Comparison of ENCODE assay signal across 29 cellular contexts in genomic region chr11:128946646-128947045, GRCh38. TPM values are rescaled to one million over a fixed set of nuclear protein-coding genes. Genes with fewer than 3 reads are reported as not detected.
"Had no signal": no experiment of that assay in that cellular context is flagged by ENCODE, and none has a peak within 500 bp of the region (broad histone marks: within the 10 kb centered on the region; RNA-seq: fewer than 3 reads in every experiment).

No MANE protein-coding gene starts in this region.

- H3K4me3 ChIP-seq: colonic mucosa, esophagus squamous epithelium, heart left ventricle, hepatocyte, left lung, prostate gland, sigmoid colon, testis, tibial artery had no signal

- H2AFZ ChIP-seq: hepatocyte had no signal

- ATAC-seq: heart left ventricle; left lung; naive thymus-derived CD8-positive, alpha-beta T cell; right cardiac atrium; stimulated activated memory B cell treated with anti-CD40 and anti-IgM and Interleukin-4, amounts not matched to agents 10 μg/mL and 1 μg/mL and 100 μg/mL, for 72 hours had no signal

- H3K4me1 ChIP-seq: colonic mucosa, heart left ventricle, left lung, prostate gland, sigmoid colon, testis, tibial artery had no signal

- FAIRE-seq: endothelial cell of umbilical vein had no signal

- H3K9me3 ChIP-seq: colonic mucosa, esophagus squamous epithelium, heart left ventricle, left lung, prostate gland, sigmoid colon, testis, tibial artery had no signal

- H3K27ac ChIP-seq: colonic mucosa, esophagus squamous epithelium, heart left ventricle, hepatocyte, left lung, prostate gland, sigmoid colon, testis, tibial artery had no signal

- H3K79me2 ChIP-seq: hepatocyte had no signal

- DNase-seq: colonic mucosa; effector CD8-positive, alpha-beta T cell; erythroblast; esophagus squamous epithelium; foreskin melanocyte; heart left ventricle; left lung; mesenchymal stem cell; naive thymus-derived CD8-positive, alpha-beta T cell; nephron progenitor cell; nucleus accumbens; right cardiac atrium; sigmoid colon; stimulated activated CD4-positive, alpha-beta T cell treated with anti-CD3 and anti-CD28 coated beads, Interleukin-2, amount 100 ng/mL, for 24 hours; stimulated activated CD4-positive, alpha-beta T cell treated with anti-CD3 and anti-CD28 coated beads, Interleukin-4, amount 100 ng/mL, for 4 hours; stimulated activated naive CD8-positive, alpha-beta T cell treated with anti-CD3 and anti-CD28 coated beads, Interleukin-15, Interleukin-2, amounts not matched to agents 100 U/mL and 50 U/mL, for 24 hours; substantia nigra; testis; tibial artery had no signal

- H3K36me3 ChIP-seq: colonic mucosa, esophagus squamous epithelium, heart left ventricle, left lung, prostate gland, sigmoid colon, tibial artery had no signal

- H3K27me3 ChIP-seq: colonic mucosa, heart left ventricle, hepatocyte, sigmoid colon, testis had no signal

- H3K4me2 ChIP-seq: hepatocyte had no signal

RNA-seq across cellular contexts. Expression of gene TP53AIP1, which starts 4.0 kb away (rescaled TPM):
- total RNA-seq: endothelial cell of umbilical vein; heart left ventricle; kidney epithelial cell; lung microvascular endothelial cell; naive thymus-derived CD8-positive, alpha-beta T cell; osteocyte; right cardiac atrium; skeletal muscle tissue had no signal
- polyA plus RNA-seq: endothelial cell of umbilical vein; naive thymus-derived CD8-positive, alpha-beta T cell; urinary bladder had no signal

RNA-seq across cellular contexts. Expression of gene KCNJ5, which starts 55.5 kb away (rescaled TPM):
- total RNA-seq: lung microvascular endothelial cell; myocyte; naive thymus-derived CD8-positive, alpha-beta T cell; osteocyte had no signal
- polyA plus RNA-seq: endothelial cell of umbilical vein; naive thymus-derived CD8-positive, alpha-beta T cell had no signal
